In genomic region chr20:64222273-64222672, GRCh38 we compare ENCODE assay signal across 19 cellular contexts. TPM values are rescaled to one million over a fixed set of nuclear protein-coding genes. Genes with fewer than 3 reads are reported as not detected.
DNase-seq lines count a peak whose midpoint lies in the region; ATAC-seq and TF ChIP-seq lines count a peak whose summit lies in the region.
"Had no signal": no experiment of that assay in that cellular context is flagged by ENCODE, and none has a peak within 500 bp of the region (broad histone marks: within the 10 kb centered on the region; RNA-seq: fewer than 3 reads in every experiment).

No MANE protein-coding gene starts in this region.

- no peaks in the 10 kb centered on the region for H3F3A ChIP-seq in MM.1S (ENCODE audit: insufficient read depth, low read length)

- no CpG with 5 or more reads among the region's 5 CpGs for WGBS in right lobe of liver (ENCODE audit: insufficient coverage, low coverage, low lambda C conversion rate, missing lambda C conversion rate)

- peak; percentile 88 to 91 (median 90) for ATAC-seq in right lobe of liver
- no peak for ATAC-seq in GM19455 (IDR thresholded peaks at IDR 0.05; ENCODE audit: unreplicated experiment)
- ATAC-seq: GM12878 had no signal

- H3K27me3 Mint-ChIP-seq in nephron progenitor cell (ENCODE audit: low read depth, poor library complexity), result peaks cover 17% of the 10 kb centered on the region
- H3K27me3 Mint-ChIP-seq: activated naive CD8-positive, alpha-beta T cell had no signal

- TF ChIP-seq CTCF in epithelial cell of proximal tubule (conservative IDR thresholded peaks at IDR 0.05; ENCODE audit: low read depth, low read length) (no peak), right lobe of liver (IDR thresholded peaks at IDR 0.05) (peak in 1 of 4 donors; percentile 26), MM.1S (IDR thresholded peaks at IDR 0.05; ENCODE audit: low read length) (no peak), nephron progenitor cell (IDR thresholded peaks at IDR 0.05) (no peak)

- H3K4me2 ChIP-seq in MM.1S (ENCODE audit: low read depth, low read length), result no peak overlapping the region

- no peak overlapping the region for H3K4me3 Mint-ChIP-seq in nephron progenitor cell
- H3K4me3 Mint-ChIP-seq: activated naive CD8-positive, alpha-beta T cell had no signal

- no peak overlapping the region for H3K9ac ChIP-seq in MM.1S (ENCODE audit: low read length)

- peaks cover 61% of the 10 kb centered on the region for H3K4me1 Mint-ChIP-seq in nephron progenitor cell

- H3K36me3 ChIP-seq in right lobe of liver (no peaks in the 10 kb centered on the region), MM.1S (replicated peaks; ENCODE audit: insufficient read depth, low read length) (no peaks in the 10 kb centered on the region)
- H3K36me3 ChIP-seq: pancreas, vagina had no signal

- H3K4me3 ChIP-seq in epithelial cell of proximal tubule (ENCODE audit: low read depth, low read length) (no peak overlapping the region), right lobe of liver (no peak overlapping the region), MM.1S (ENCODE audit: low read length) (no peak overlapping the region)
- H3K4me3 ChIP-seq: GM12878, pancreas, vagina had no signal

- H3K36me3 Mint-ChIP-seq in nephron progenitor cell (ENCODE audit: low read depth), result no peaks in the 10 kb centered on the region
- H3K36me3 Mint-ChIP-seq: activated naive CD8-positive, alpha-beta T cell had no signal

- H4K20me1 ChIP-seq in MM.1S (ENCODE audit: insufficient read depth, low read length), result no peaks in the 10 kb centered on the region

- no peaks in the 10 kb centered on the region for H3K9me2 ChIP-seq in MM.1S (replicated peaks; ENCODE audit: insufficient read depth, low read length)

- H3K79me2 ChIP-seq in MM.1S (ENCODE audit: low read length), result no peaks in the 10 kb centered on the region

- DNase-seq in AG20443 (ENCODE audit: low spot score), result peak; percentile 43
- peak; percentile 93 for DNase-seq in M059J (ENCODE audit: low read depth)
- DNase-seq in epithelial cell of proximal tubule (ENCODE audit: low read depth), result peak; percentile 20
- DNase-seq in right lobe of liver, result peak; percentile 81 to 83 (median 82)
- no peak for DNase-seq in MM.1S
- no peak for DNase-seq in NCI-H1048 (lab: John Stamatoyannopoulos, UW)
- no peak for DNase-seq in nephron progenitor cell
- DNase-seq: activated CD8-positive, alpha-beta memory T cell treated with anti-CD3 and anti-CD28 coated beads, Interleukin-2, amount 50 U/mL, for 4 hours; AML-193; dermis blood vessel endothelial cell; DMS153; foreskin melanocyte; NCI-H510A treated with DMSO at 0.1 percent for 48 hours; SHP77 treated with DMSO at 0.1 percent for 48 hours had no signal

- no peak for TF ChIP-seq POLR2A in right lobe of liver (IDR thresholded peaks at IDR 0.05)

- H3K27me3 ChIP-seq in right lobe of liver (no peaks in the 10 kb centered on the region), MM.1S (replicated peaks; ENCODE audit: insufficient read depth, low read length) (peaks cover 100% of the 10 kb centered on the region)
- H3K27me3 ChIP-seq: pancreas, vagina had no signal

- peaks cover 0 to 29% (median 13%) of the 10 kb centered on the region in 4 donors for H3K4me1 ChIP-seq in right lobe of liver
- H3K4me1 ChIP-seq in MM.1S (ENCODE audit: low read length), result peaks cover 7% of the 10 kb centered on the region; the same call in 1 of the 2 replicates
- H3K4me1 ChIP-seq: pancreas had no signal

- no peaks in the 10 kb centered on the region for H3K9me3 ChIP-seq in right lobe of liver
- H3K9me3 ChIP-seq in MM.1S (replicated peaks; ENCODE audit: insufficient read depth, low read length), result no peaks in the 10 kb centered on the region
- H3K9me3 ChIP-seq: pancreas, vagina had no signal

- no peaks in the 10 kb centered on the region for H3K9me3 Mint-ChIP-seq in nephron progenitor cell

- H2AFZ ChIP-seq in MM.1S (ENCODE audit: low read length), result no peak overlapping the region

- intact Hi-C loops in right lobe of liver (cut with DNase I), result no loop called here

- H3K27ac ChIP-seq in right lobe of liver, result peak overlapping the region; percentile 42 to 69 (median 67)
- H3K27ac ChIP-seq in MM.1S (ENCODE audit: low read length), result no peak overlapping the region
- H3K27ac ChIP-seq: pancreas, vagina had no signal

- no peak overlapping the region for H3K27ac Mint-ChIP-seq in nephron progenitor cell
- H3K27ac Mint-ChIP-seq: activated naive CD8-positive, alpha-beta T cell had no signal

RNA-seq across cellular contexts. Expression of gene PCMTD2, which starts 33.3 kb away (rescaled TPM):
- 24.2 and 28.6 TPM in 2 replicates for total RNA-seq in M059J (2014; rRNA removed; shearing (Covaris generic))
- total RNA-seq in epithelial cell of proximal tubule (15.9 and 44.7 TPM in 2 replicates), right lobe of liver (10 to 100 TPM; 24.5 to 39.7 (median 28.6) TPM)

RNA-seq across cellular contexts. Expression of gene MYT1, which starts 58.0 kb away (rescaled TPM):
- total RNA-seq in M059J (2014; rRNA removed; shearing (Covaris generic)), result not detected in 2 replicates
- not detected in 2 replicates for total RNA-seq in epithelial cell of proximal tubule
- total RNA-seq in right lobe of liver, result under 1 TPM in 2 of 6 experiments, not detected in 4; 0.06 to 0.09 TPM
- total RNA-seq: dermis blood vessel endothelial cell, GM12878, vagina had no signal

Comparison
In these comparisons a context has a peak if more than half of its experiments do, and no peak if none do; other contexts are left out.
1. DNase-seq: peak in AG20443 (single experiment), M059J (single experiment), epithelial cell of proximal tubule (single experiment) and right lobe of liver (3 of 3); none in MM.1S (single experiment), NCI-H1048 (single experiment) and nephron progenitor cell (single experiment).